Comparison of ENCODE assay signal across 1 cellular context in the genomic region with DNA sequence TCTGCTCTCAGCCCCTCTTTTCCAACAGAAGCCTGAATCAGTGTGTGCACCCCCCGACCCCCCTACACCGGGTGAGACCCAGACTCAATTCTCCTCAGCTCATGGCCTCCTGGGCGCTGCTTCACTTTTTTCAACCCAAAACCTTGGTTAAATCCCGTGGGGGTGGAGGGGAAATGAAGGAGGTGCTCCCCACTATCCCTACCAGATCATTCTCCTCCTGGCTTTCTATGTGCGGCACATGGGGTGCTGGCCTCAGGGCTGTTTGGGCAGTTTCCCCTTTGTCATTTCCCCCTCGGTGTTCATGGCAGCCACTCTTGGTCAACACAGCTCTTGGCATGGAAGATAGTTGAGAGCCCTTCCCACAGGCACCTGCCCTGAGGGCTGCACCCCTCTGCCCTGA.
TF ChIP-seq lines count a peak whose summit lies in the region.

No MANE protein-coding gene starts in this region.

TF ChIP-seq in endothelial cell of umbilical vein, 7 proteins besides CTCF, POLR2A, EP300 and RAD21:
- TF ChIP-seq EZH2 (IDR thresholded peaks at IDR 0.05; ENCODE audit: borderline replicate concordance, low read depth, low read length, severe bottlenecking), result no peak
- no peak for TF ChIP-seq JUN (IDR thresholded peaks at IDR 0.05; ENCODE audit: borderline replicate concordance, insufficient read depth, insufficient read length, low read depth)
- TF ChIP-seq FOS (IDR thresholded peaks at IDR 0.05; ENCODE audit: borderline replicate concordance, insufficient read depth, low read length), result no peak
- TF ChIP-seq GATA2 (IDR thresholded peaks at IDR 0.05; ENCODE audit: insufficient read depth, insufficient read length, low read depth, low read length), result no peak
- TF ChIP-seq MYC (IDR thresholded peaks at IDR 0.05; ENCODE audit: low read depth, low read length), result no peak
- TF ChIP-seq, protein P1, sequence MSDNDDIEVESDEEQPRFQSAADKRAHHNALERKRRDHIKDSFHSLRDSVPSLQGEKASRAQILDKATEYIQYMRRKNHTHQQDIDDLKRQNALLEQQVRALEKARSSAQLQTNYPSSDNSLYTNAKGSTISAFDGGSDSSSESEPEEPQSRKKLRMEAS (IDR thresholded peaks at IDR 0.05; ENCODE audit: insufficient read depth, insufficient read length), result no peak
- no peak for TF ChIP-seq POLR2AphosphoS5 (IDR thresholded peaks at IDR 0.05; ENCODE audit: insufficient read depth, low read depth, low read length)
